ENCODE assay signal across 9 cellular contexts in genomic region chr10:71998840-71999194, GRCh38. TPM values are rescaled to one million over a fixed set of nuclear protein-coding genes. Genes with fewer than 3 reads are reported as not detected.
DNase-seq lines count a peak whose midpoint lies in the region; ATAC-seq and TF ChIP-seq lines count a peak whose summit lies in the region.
"Had no signal": no experiment of that assay in that cellular context is flagged by ENCODE, and none has a peak within 500 bp of the region (broad histone marks: within the 10 kb centered on the region; RNA-seq: fewer than 3 reads in every experiment).

No MANE protein-coding gene starts in this region.

- peaks cover 55 to 65% of the 10 kb centered on the region in 2 donors for H3K4me1 ChIP-seq in adrenal gland (replicated peaks in 1 of 2)

- 8 to 25% (median 23%) methylated on average over 4 to 5 of the region's 5 CpGs for WGBS in adrenal gland, 4 donors

- peak; percentile 65 for ATAC-seq in left ventricle myocardium superior
- no peak for ATAC-seq in GM19351 (IDR thresholded peaks at IDR 0.05; ENCODE audit: unreplicated experiment)

- peak overlapping the region in 1 of 4 donors; percentile 7 for H3K4me3 ChIP-seq in adrenal gland

- no peaks in the 10 kb centered on the region for H3K9me3 ChIP-seq in adrenal gland (replicated peaks in 1 of 3)

- DNase-seq in ELR (ENCODE audit: low read depth) (peak; percentile 94), adrenal gland (peak; percentile 80 to 97 (median 94)), left ventricle myocardium superior (peak; percentile 64), renal cortical epithelial cell (ENCODE audit: low read depth) (peak; percentile 62), GM13977 (ENCODE audit: low spot score) (no peak), T-helper 9 cell (no peak), NCI-H2227 treated with DMSO at 0.1 percent for 48 hours (lab: John Stamatoyannopoulos, UW) (no peak)
- DNase-seq: activated CD4-positive, alpha-beta T cell treated with anti-CD3 and anti-CD28 coated beads, Interleukin-2, amount 50 U/mL, for 1 hour had no signal

- intact Hi-C loops in adrenal gland (cut with DNase I), result no loop called here
- intact Hi-C loops in left ventricle myocardium superior (cut with micrococcal nuclease), result no loop called here

- H3K27me3 ChIP-seq in adrenal gland, result no peaks in the 10 kb centered on the region

- H3K36me3 ChIP-seq in adrenal gland (replicated peaks in 1 of 2), result no peaks in the 10 kb centered on the region

- in situ Hi-C loops in GM13977 (cut with MboI; ENCODE audit: low pct_unique_long_range_greater_than_20kb, low sequenced_read_pairs, unreplicated experiment), result no loop called here

- H3K27ac ChIP-seq in adrenal gland, result peak overlapping the region; percentile 73 to 90 (median 83)

- no peak for TF ChIP-seq CTCF in adrenal gland (IDR thresholded peaks at IDR 0.05)
- TF ChIP-seq CTCF in GM13977 (IDR thresholded peaks at IDR 0.05; ENCODE audit: extremely low read depth, insufficient read depth, missing control alignments), result no peak

- peak in 1 of 2 donors; percentile 60 for TF ChIP-seq POLR2A in adrenal gland (IDR thresholded peaks at IDR 0.05)

RNA-seq across cellular contexts. Expression of gene CHST3, which starts 34.6 kb away (rescaled TPM):
- total RNA-seq in adrenal gland, result 10 to 100 TPM; 32.2 to 49.7 (median 35.9) TPM
- polyA plus RNA-seq in adrenal gland, result 10 to 100 TPM in 1 of 3 donors, 1 to 10 TPM in 2; 3.9 to 30.2 (median 5.4) TPM
- 18.5 TPM for total RNA-seq in left ventricle myocardium superior
- total RNA-seq in renal cortical epithelial cell, result 32.3 and 69.4 TPM in 2 replicates

Comparison
In these comparisons a context has a peak if more than half of its experiments do, and no peak if none do; other contexts are left out.
1. DNase-seq: peak in ELR (single experiment), adrenal gland (7 of 7), left ventricle myocardium superior (single experiment) and renal cortical epithelial cell (single experiment); none in GM13977 (single experiment), T-helper 9 cell (single experiment) and NCI-H2227 treated with DMSO at 0.1 percent for 48 hours (single experiment).